In the genomic region with DNA sequence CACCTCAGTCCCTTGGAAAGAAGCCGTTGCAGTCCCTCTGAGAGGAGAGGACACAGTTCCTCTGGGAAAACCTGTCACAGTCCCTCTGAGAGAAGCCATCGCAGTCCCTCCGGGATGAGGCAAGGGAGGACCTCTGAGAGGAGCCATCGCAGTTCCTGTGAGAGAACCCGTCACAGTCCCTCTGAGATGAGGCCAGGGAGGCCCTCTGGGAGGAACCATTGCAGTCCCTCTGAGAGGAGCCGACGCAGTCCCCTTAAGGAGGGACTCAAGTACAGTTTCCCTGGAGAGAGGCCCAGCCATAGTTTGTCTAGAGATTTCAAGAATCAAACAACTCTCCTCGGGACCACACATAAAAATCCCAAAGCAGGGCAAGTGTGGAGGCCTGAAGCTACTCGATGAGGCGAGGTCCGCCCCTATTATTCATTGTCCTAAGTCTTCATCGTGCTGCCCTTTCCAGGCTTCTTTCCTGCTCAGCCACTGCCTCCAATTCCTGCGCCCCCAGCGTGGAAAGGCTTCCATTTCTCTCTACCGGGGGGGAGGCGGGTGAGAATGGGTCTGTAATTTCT, we compare ENCODE assay signal across 8 cellular contexts. TPM values are rescaled to one million over a fixed set of nuclear protein-coding genes. Genes with fewer than 3 reads are reported as not detected.
DNase-seq lines count a peak whose midpoint lies in the region; ATAC-seq and TF ChIP-seq lines count a peak whose summit lies in the region.

No MANE protein-coding gene starts in this region.

- DNase-seq in AG04450 (ENCODE audit: low read depth, low spot score) = no peak
- no peak for DNase-seq in Jurkat, Clone E6-1 (ENCODE audit: low read depth, low spot score)
- no peak for DNase-seq in chondrocyte (ENCODE audit: low spot score)
- no peak for DNase-seq in naive thymus-derived CD8-positive, alpha-beta T cell
- no peak for DNase-seq in AG08395 (ENCODE audit: low spot score)

- ATAC-seq in naive thymus-derived CD8-positive, alpha-beta T cell = no peak
- ATAC-seq in HG03457 (IDR thresholded peaks at IDR 0.05; ENCODE audit: unreplicated experiment) (no peak), HG02678 (IDR thresholded peaks at IDR 0.05; ENCODE audit: unreplicated experiment) (no peak), HG03095 (IDR thresholded peaks at IDR 0.05; ENCODE audit: unreplicated experiment) (no peak)

- H3K4me3 ChIP-seq in AG04450 (ENCODE audit: low read depth, low read length) = peak overlapping the region; percentile 85
- peak overlapping the region; percentile 98 for H3K4me3 ChIP-seq in Jurkat, Clone E6-1 (ENCODE audit: low read length)

- POLR2A ChIA-PET in AG04450 (lab: Yijun Ruan, JAX) = interaction anchor here (0.6 to 1.8 kb wide), 7 partner anchors 8 to 173 kb away, joined by 4 to 8 read pairs (median 4); partner anchors contain the start of genes CCDC121, GPN1, NRBP1 and PPM1G
- POLR2A ChIA-PET in naive thymus-derived CD8-positive, alpha-beta T cell (lab: Charles Lee) = interaction anchor here (0.8 to 2.1 kb wide), 3 partner anchors 10 to 81 kb away, joined by 4 to 6 read pairs (median 4); partner anchors contain the start of genes SLC4A1AP and SUPT7L

- H3K27ac Mint-ChIP-seq in chondrocyte (ENCODE audit: unreplicated experiment) = peak overlapping the region; percentile 92
- H3K27ac Mint-ChIP-seq in naive thymus-derived CD8-positive, alpha-beta T cell = peak overlapping the region; percentile 92 to 98 (median 96)

- TF ChIP-seq CTCF in AG04450 (IDR thresholded peaks at IDR 0.05; ENCODE audit: low read depth, low read length) (no peak), chondrocyte (IDR thresholded peaks at IDR 0.05) (no peak)

- no peaks in the 10 kb centered on the region for H3K27me3 ChIP-seq in AG04450 (ENCODE audit: control insufficient read depth, insufficient read depth, low read length)

- H3K9me3 ChIP-seq in AG04450 (ENCODE audit: control insufficient read depth, insufficient read depth, low read length) = no peaks in the 10 kb centered on the region; the same call in none of the 2 replicates

- no peaks in the 10 kb centered on the region for H3K27me3 Mint-ChIP-seq in chondrocyte (ENCODE audit: low read depth)
- no peaks in the 10 kb centered on the region for H3K27me3 Mint-ChIP-seq in naive thymus-derived CD8-positive, alpha-beta T cell

- CTCF ChIA-PET in AG04450 (lab: Charles Lee) = no interaction called here

- H3K36me3 Mint-ChIP-seq in chondrocyte (ENCODE audit: low read depth) = peaks cover 17% of the 10 kb centered on the region
- peaks cover 16 to 19% (median 16%) of the 10 kb centered on the region in 3 donors for H3K36me3 Mint-ChIP-seq in naive thymus-derived CD8-positive, alpha-beta T cell

- peak overlapping the region; percentile 60 for H3K27ac ChIP-seq in AG04450 (ENCODE audit: low read depth, low read length)

- H3K4me3 Mint-ChIP-seq in chondrocyte (ENCODE audit: unreplicated experiment) = peak overlapping the region; percentile 91
- H3K4me3 Mint-ChIP-seq in naive thymus-derived CD8-positive, alpha-beta T cell = peak overlapping the region; percentile 86 to 99 (median 95)

- peaks cover 40% of the 10 kb centered on the region for H3K4me1 Mint-ChIP-seq in chondrocyte (ENCODE audit: low read depth)
- H3K4me1 Mint-ChIP-seq in naive thymus-derived CD8-positive, alpha-beta T cell = peaks cover 32 to 55% (median 47%) of the 10 kb centered on the region in 4 donors

- H3K9me3 Mint-ChIP-seq in chondrocyte (ENCODE audit: low read depth) = peaks cover 36% of the 10 kb centered on the region
- peaks cover 0 to 27% (median 14%) of the 10 kb centered on the region in 9 donors for H3K9me3 Mint-ChIP-seq in naive thymus-derived CD8-positive, alpha-beta T cell

RNA-seq across cellular contexts. Expression of gene ZNF512, which starts 0.6 kb away (rescaled TPM):
- polyA plus RNA-seq in AG04450 (2011; rRNA removed) = 51.4 and 63.7 TPM in 2 replicates
- polyA minus RNA-seq in AG04450 (2011; rRNA and poly(A)+ RNA removed) = 30.2 and 44.1 TPM in 2 replicates
- 77.5 TPM for polyA plus RNA-seq in Jurkat, Clone E6-1 (2012; ENCODE audit: insufficient read depth, insufficient read length)
- total RNA-seq in chondrocyte = 27.8 to 34.7 TPM (median 29.5 TPM) in 3 replicates
- total RNA-seq in naive thymus-derived CD8-positive, alpha-beta T cell = 10 to 100 TPM; 68.1 to 73.5 TPM
- 10 to 100 TPM; 35.3 to 58.9 (median 50.1) TPM for polyA plus RNA-seq in naive thymus-derived CD8-positive, alpha-beta T cell

RNA-seq across cellular contexts. Expression of gene CCDC121, which starts 46.6 kb away (rescaled TPM):
- polyA plus RNA-seq in AG04450 (2011; rRNA removed) = 1.7 and 1.8 TPM in 2 replicates
- polyA minus RNA-seq in AG04450 (2011; rRNA and poly(A)+ RNA removed) = 1.1 and 1.2 TPM in 2 replicates
- 0.98 TPM for polyA plus RNA-seq in Jurkat, Clone E6-1 (2012; ENCODE audit: insufficient read depth, insufficient read length)
- total RNA-seq in chondrocyte = 1.6 to 2.7 TPM (median 1.7 TPM) in 3 replicates
- total RNA-seq in naive thymus-derived CD8-positive, alpha-beta T cell = 1 to 10 TPM; 1.6 to 1.8 TPM
- 1 to 10 TPM in 1 of 3 donors, under 1 TPM in 2; 0.38 to 1.8 (median 0.99) TPM for polyA plus RNA-seq in naive thymus-derived CD8-positive, alpha-beta T cell

RNA-seq across cellular contexts. Expression of gene GPN1, which starts 46.6 kb away (rescaled TPM):
- 63.9 and 73.6 TPM in 2 replicates for polyA plus RNA-seq in AG04450 (2011; rRNA removed)
- polyA minus RNA-seq in AG04450 (2011; rRNA and poly(A)+ RNA removed) = 31.5 and 46.1 TPM in 2 replicates
- polyA plus RNA-seq in Jurkat, Clone E6-1 (2012; ENCODE audit: insufficient read depth, insufficient read length) = 57.9 TPM
- total RNA-seq in chondrocyte = 24.1 to 31.0 TPM (median 26.5 TPM) in 3 replicates
- 10 to 100 TPM; 26.4 to 27.1 TPM for total RNA-seq in naive thymus-derived CD8-positive, alpha-beta T cell
- polyA plus RNA-seq in naive thymus-derived CD8-positive, alpha-beta T cell = 10 to 100 TPM; 57.1 to 70.4 (median 61.3) TPM
